1 cellular context compared by ENCODE assay signal in genomic region chr13:113506025-113506685, GRCh38.
TF ChIP-seq lines count a peak whose summit lies in the region.

No MANE protein-coding gene starts in this region.

TF ChIP-seq in SK-N-SH treated with all-trans-retinoic acid at 6 μM for 48 hours, 23 proteins besides CTCF, POLR2A, EP300 and RAD21 (continued from another document):
- TF ChIP-seq, protein P1, sequence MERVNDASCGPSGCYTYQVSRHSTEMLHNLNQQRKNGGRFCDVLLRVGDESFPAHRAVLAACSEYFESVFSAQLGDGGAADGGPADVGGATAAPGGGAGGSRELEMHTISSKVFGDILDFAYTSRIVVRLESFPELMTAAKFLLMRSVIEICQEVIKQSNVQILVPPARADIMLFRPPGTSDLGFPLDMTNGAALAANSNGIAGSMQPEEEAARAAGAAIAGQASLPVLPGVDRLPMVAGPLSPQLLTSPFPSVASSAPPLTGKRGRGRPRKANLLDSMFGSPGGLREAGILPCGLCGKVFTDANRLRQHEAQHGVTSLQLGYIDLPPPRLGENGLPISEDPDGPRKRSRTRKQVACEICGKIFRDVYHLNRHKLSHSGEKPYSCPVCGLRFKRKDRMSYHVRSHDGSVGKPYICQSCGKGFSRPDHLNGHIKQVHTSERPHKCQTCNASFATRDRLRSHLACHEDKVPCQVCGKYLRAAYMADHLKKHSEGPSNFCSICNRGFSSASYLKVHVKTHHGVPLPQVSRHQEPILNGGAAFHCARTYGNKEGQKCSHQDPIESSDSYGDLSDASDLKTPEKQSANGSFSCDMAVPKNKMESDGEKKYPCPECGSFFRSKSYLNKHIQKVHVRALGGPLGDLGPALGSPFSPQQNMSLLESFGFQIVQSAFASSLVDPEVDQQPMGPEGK (CRISPR knock-in tag; IDR thresholded peaks at IDR 0.05; ENCODE audit: borderline replicate concordance), result no peak
- no peak for TF ChIP-seq ZFP30 (CRISPR knock-in tag; IDR thresholded peaks at IDR 0.05)
- no peak for TF ChIP-seq ZNF8 (CRISPR knock-in tag; IDR thresholded peaks at IDR 0.05)
- TF ChIP-seq ESRRG (CRISPR knock-in tag; IDR thresholded peaks at IDR 0.05), result no peak
